ENCODE assay signal across 8 cellular contexts in the genomic region with DNA sequence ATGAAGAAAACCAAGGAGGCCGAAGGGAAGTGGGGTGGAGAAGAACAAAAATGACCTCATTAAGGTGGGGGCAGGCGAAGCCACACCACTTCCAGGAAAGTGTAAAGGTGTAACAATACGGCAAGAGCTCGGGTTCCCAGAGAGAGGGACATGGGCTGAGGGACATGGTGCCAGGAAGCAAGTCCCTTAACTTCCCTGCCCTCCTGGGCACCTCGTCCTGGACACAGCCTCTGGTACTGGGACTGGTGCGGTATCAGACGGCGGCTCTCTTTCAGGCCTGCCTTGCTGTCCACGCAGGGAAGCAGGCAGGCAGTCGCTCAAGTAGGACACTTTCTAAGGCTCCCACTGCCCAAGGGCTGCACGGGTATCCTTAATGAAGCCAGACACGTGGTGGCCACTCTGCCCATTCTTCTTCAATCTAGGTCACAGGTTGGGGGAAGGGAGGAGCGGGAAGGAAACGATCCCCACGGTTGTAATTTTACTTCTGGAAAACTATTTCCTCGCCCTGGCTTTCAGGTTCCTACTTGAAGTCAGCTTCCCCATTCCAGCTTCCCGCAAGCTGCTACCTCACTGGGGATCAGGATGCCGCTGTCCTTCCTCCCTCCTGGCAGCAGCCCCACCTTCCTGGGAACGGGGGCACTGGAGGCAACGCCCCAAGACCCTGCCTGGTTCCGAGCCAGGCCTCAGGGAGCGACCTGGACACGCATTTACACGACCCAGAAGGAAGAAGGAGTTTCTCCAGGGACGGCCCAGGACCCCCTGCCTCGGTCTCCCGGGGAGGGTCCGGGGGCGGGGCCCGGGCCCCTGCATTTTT. TPM values are rescaled to one million over a fixed set of nuclear protein-coding genes. Genes with fewer than 3 reads are reported as not detected.
DNase-seq lines count a peak whose midpoint lies in the region; ATAC-seq, FAIRE-seq and TF ChIP-seq lines count a peak whose summit lies in the region.

No MANE protein-coding gene starts in this region.

- POLR2A ChIA-PET in A549 (lab: Yijun Ruan, JAX) = no interaction called here

- no peaks in the 10 kb centered on the region for H3K9me3 ChIP-seq in A549
- H3K9me3 ChIP-seq in keratinocyte (ENCODE audit: control insufficient read depth, low read depth, low read length) = no peaks in the 10 kb centered on the region
- no peaks in the 10 kb centered on the region for H3K9me3 ChIP-seq in stomach smooth muscle (ENCODE audit: control insufficient read depth in 2 of 2, low read length in 2 of 2)

- H3K4me1 ChIP-seq in A549 (peaks cover 15% of the 10 kb centered on the region; the same call in 2 of the 3 replicates), GM23338 (ENCODE audit: insufficient read depth) (no peaks in the 10 kb centered on the region; the same call in 1 of the 2 replicates), keratinocyte (ENCODE audit: control insufficient read depth, extremely low read depth, insufficient read depth, low read length) (peaks cover 23% of the 10 kb centered on the region), stomach smooth muscle (ENCODE audit: control insufficient read depth, insufficient read depth, low read length) (peaks cover 35% of the 10 kb centered on the region)

- H3K27me3 Mint-ChIP-seq in GM23338 (ENCODE audit: insufficient read depth, low read depth, poor library complexity) = peaks cover 8% of the 10 kb centered on the region
- H3K27me3 Mint-ChIP-seq in activated naive CD8-positive, alpha-beta T cell = no peaks in the 10 kb centered on the region

- H3K4me3 ChIP-seq in A549 (peak overlapping the region; percentile 98), GM23338 (peak overlapping the region; percentile 98), keratinocyte (ENCODE audit: control insufficient read depth in 2 of 3, extremely low read depth in 1 of 3, insufficient read depth in 2 of 3, low read depth in 1 of 3, low read length in 3 of 3) (peak overlapping the region; percentile 72 to 99 (median 90)), stomach smooth muscle (ENCODE audit: low read length in 2 of 2) (peak overlapping the region; percentile 87 to 93)

- H3K27ac Mint-ChIP-seq in GM23338 = peak overlapping the region; percentile 62
- peak overlapping the region; percentile 78 for H3K27ac Mint-ChIP-seq in activated naive CD8-positive, alpha-beta T cell

- H3K27ac ChIP-seq in A549 = peak overlapping the region; percentile 98 to 99
- peak overlapping the region; percentile 74; the same call in 1 of the 2 replicates for H3K27ac ChIP-seq in GM23338 (ENCODE audit: low read depth)
- H3K27ac ChIP-seq in keratinocyte (ENCODE audit: control insufficient read depth, insufficient read depth, low read length) = peak overlapping the region; percentile 89
- peak overlapping the region; percentile 67 for H3K27ac ChIP-seq in stomach smooth muscle (ENCODE audit: low read length)

- 36% methylated on average over 21 of the region's 30 CpGs for WGBS in A549 (ENCODE audit: missing lambda C conversion rate)

- H3K9me2 ChIP-seq in GM23338 (ENCODE audit: insufficient read depth) = no peaks in the 10 kb centered on the region

- dilution Hi-C loops in keratinocyte (cut with MboI; ENCODE audit: extremely low pct_ligation_motif_present, low sequenced_read_pairs) = no loop called here

- H3K9me3 Mint-ChIP-seq in GM23338 = no peaks in the 10 kb centered on the region
- no peaks in the 10 kb centered on the region for H3K9me3 Mint-ChIP-seq in activated naive CD8-positive, alpha-beta T cell (ENCODE audit: low read depth)

- CTCF ChIA-PET in A549 (lab: Yijun Ruan, JAX) = no interaction called here

- peaks cover 11% of the 10 kb centered on the region; the same call in 1 of the 2 replicates for H3F3A ChIP-seq in GM23338 (replicated peaks; ENCODE audit: low read depth)

- H3K36me3 Mint-ChIP-seq in GM23338 (ENCODE audit: low read depth) = peaks cover 9% of the 10 kb centered on the region
- no peaks in the 10 kb centered on the region for H3K36me3 Mint-ChIP-seq in activated naive CD8-positive, alpha-beta T cell

- TF ChIP-seq CTCF in A549 (IDR thresholded peaks at IDR 0.05) = no peak
- no peak for TF ChIP-seq CTCF in GM23338 (conservative IDR thresholded peaks at IDR 0.05; ENCODE audit: low read depth in 2 of 2)
- TF ChIP-seq CTCF in keratinocyte (optimal IDR thresholded peaks at IDR 0.05 in 1 of 3, IDR thresholded peaks at IDR 0.05 in 1 of 3, conservative IDR thresholded peaks at IDR 0.05 in 1 of 3; ENCODE audit: extremely low read depth in 1 of 3, insufficient read depth in 2 of 3, low read length in 3 of 3) = no peak

- H3K4me3 Mint-ChIP-seq in GM23338 = peak overlapping the region; percentile 91
- peak overlapping the region; percentile 80 for H3K4me3 Mint-ChIP-seq in activated naive CD8-positive, alpha-beta T cell

- no peaks in the 10 kb centered on the region for H3K36me3 ChIP-seq in GM23338 (ENCODE audit: insufficient read depth)
- H3K36me3 ChIP-seq in keratinocyte (ENCODE audit: control insufficient read depth in 2 of 2, extremely low read depth in 1 of 2, insufficient read depth in 2 of 2, low read length in 2 of 2) = peaks cover 7% of the 10 kb centered on the region in 2 experiments
- H3K36me3 ChIP-seq in stomach smooth muscle (ENCODE audit: control insufficient read depth in 2 of 2, insufficient read depth in 2 of 2, low read length in 2 of 2) = peaks cover 0 to 4% of the 10 kb centered on the region in 2 donors

- no peak for TF ChIP-seq EP300 in A549 (IDR thresholded peaks at IDR 0.05)

- peak overlapping the region; percentile 94 for H3K4me2 ChIP-seq in A549
- peak overlapping the region; percentile 99 for H3K4me2 ChIP-seq in GM23338
- peak overlapping the region; percentile 98 for H3K4me2 ChIP-seq in keratinocyte (ENCODE audit: control insufficient read depth, extremely low read depth, insufficient read depth, low read depth, low read length)

- H3K9me1 ChIP-seq in keratinocyte (ENCODE audit: control insufficient read depth, extremely low read depth, insufficient read depth, low read length) = peaks cover 4% of the 10 kb centered on the region

- H3K4me1 Mint-ChIP-seq in GM23338 = peaks cover 26% of the 10 kb centered on the region
- H3K4me1 Mint-ChIP-seq in activated naive CD8-positive, alpha-beta T cell (ENCODE audit: low read depth) = peaks cover 37% of the 10 kb centered on the region

- DNase-seq in A549 (ENCODE audit: low read depth in 1 of 2, low spot score in 1 of 2) (no peak), GM23338 (ENCODE audit: low spot score) (peak; percentile 47), keratinocyte (ENCODE audit: low read depth, low spot score) (no peak)

- H3K79me2 ChIP-seq in GM23338 (replicated peaks; ENCODE audit: insufficient read depth) (peaks cover 60% of the 10 kb centered on the region), keratinocyte (ENCODE audit: control insufficient read depth, insufficient read depth, low read length) (peaks cover 58% of the 10 kb centered on the region)

- FAIRE-seq in A549 (lab: Jason Lieb, UNC) (no peak), keratinocyte (lab: Jason Lieb, UNC) (peak; percentile 9)

- peaks cover 51% of the 10 kb centered on the region for H4K20me1 ChIP-seq in GM23338 (replicated peaks; ENCODE audit: insufficient read depth)
- peaks cover 24% of the 10 kb centered on the region for H4K20me1 ChIP-seq in keratinocyte (ENCODE audit: control insufficient read depth, extremely low read depth, insufficient read depth, low read length)

- ATAC-seq in A549 (no peak), GM23338 (peak; percentile 2; the same call in 1 of the 3 replicates), GM21360 (IDR thresholded peaks at IDR 0.05; ENCODE audit: unreplicated experiment) (no peak), HG03457 (IDR thresholded peaks at IDR 0.05; ENCODE audit: unreplicated experiment) (no peak), GM18868 (IDR thresholded peaks at IDR 0.05; ENCODE audit: unreplicated experiment) (no peak)

- no peak for TF ChIP-seq RAD21 in A549 (conservative IDR thresholded peaks at IDR 0.05 in 1 of 2, IDR thresholded peaks at IDR 0.05 in 1 of 2)

- no peak overlapping the region for H2AFZ ChIP-seq in GM23338
- no peak overlapping the region for H2AFZ ChIP-seq in keratinocyte (ENCODE audit: control insufficient read depth, low read length)

- no peak for TF ChIP-seq POLR2A in A549 (IDR thresholded peaks at IDR 0.05; ENCODE audit: low read length)

- no peaks in the 10 kb centered on the region for H3K27me3 ChIP-seq in GM23338 (ENCODE audit: insufficient read depth)
- no peaks in the 10 kb centered on the region for H3K27me3 ChIP-seq in keratinocyte (ENCODE audit: control insufficient read depth, extremely low read depth, insufficient read depth, low read length)
- H3K27me3 ChIP-seq in stomach smooth muscle (ENCODE audit: control insufficient read depth in 1 of 2, insufficient read depth in 2 of 2, low read length in 2 of 2) = no peaks in the 10 kb centered on the region

- peak overlapping the region; percentile 94 for H3K9ac ChIP-seq in keratinocyte (ENCODE audit: control insufficient read depth, extremely low read depth, insufficient read depth, low read length)
- peak overlapping the region; percentile 95 to 97 for H3K9ac ChIP-seq in stomach smooth muscle (ENCODE audit: low read length in 2 of 2)

RNA-seq across cellular contexts. Expression of a gene that starts 1.2 kb away (rescaled TPM):
- polyA plus RNA-seq in A549 (2011; rRNA removed) = 44.4 and 64.8 TPM in 2 replicates
- polyA plus RNA-seq in A549 (2012; cell fraction: cytosol; rRNA removed) = 90.7 and 104 TPM in 2 replicates
- polyA plus RNA-seq in A549 (2012; cell fraction: nucleus; rRNA removed) = 176 and 178 TPM in 2 replicates
- 61.0 to 67.2 TPM (median 66.9 TPM) in 3 replicates for polyA plus RNA-seq in A549 (2017; fragmentation: RNase III; extraction: RNeasy Plus Mini Kit Qiagen cat#74134 plus additional on column Dnase treatment)
- polyA minus RNA-seq in A549 (2011; rRNA and poly(A)+ RNA removed) = 121 and 124 TPM in 2 replicates
- total RNA-seq in GM23338 (2014; rRNA removed; shearing (Covaris generic)) = 205 and 236 TPM in 2 replicates
- 101 and 117 TPM in 2 replicates for polyA plus RNA-seq in GM23338 (2016; fragmentation: Nextera tagmentation; extraction: Ambion mirVana)
- 51.1 to 108 TPM (median 56.1 TPM) in 3 replicates for polyA plus RNA-seq in keratinocyte
- 61.5 TPM for polyA plus RNA-seq in keratinocyte (2011; ENCODE audit: low read depth)
- polyA plus RNA-seq in keratinocyte (2011; cell fraction: cytosol; rRNA removed) = 89.9 and 126 TPM in 2 replicates
- 163 and 205 TPM in 2 replicates for polyA plus RNA-seq in keratinocyte (2011; cell fraction: nucleus; rRNA removed)
- 66.6 and 121 TPM in 2 replicates for polyA plus RNA-seq in keratinocyte (2012; ENCODE audit: low replicate concordance)
- 113 to 554 TPM (median 119 TPM) in 3 replicates for polyA minus RNA-seq in keratinocyte
- polyA minus RNA-seq in keratinocyte (2011; cell fraction: cytosol; rRNA and poly(A)+ RNA removed) = 91.5 TPM
- 90.5 and 127 TPM in 2 replicates for polyA minus RNA-seq in keratinocyte (2011; cell fraction: nucleus; rRNA and poly(A)+ RNA removed)

RNA-seq across cellular contexts. Expression of a gene that starts 13.5 kb away (rescaled TPM):
- polyA plus RNA-seq in A549 (2011; rRNA removed) (2.7 and 5.0 TPM in 2 replicates), A549 (2017; fragmentation: RNase III; extraction: RNeasy Plus Mini Kit Qiagen cat#74134 plus additional on column Dnase treatment) (8.3 to 10.2 TPM (median 10.1 TPM) in 3 replicates), GM23338 (2016; fragmentation: Nextera tagmentation; extraction: Ambion mirVana) (25.5 and 31.0 TPM in 2 replicates), keratinocyte (3.0 to 4.6 TPM (median 3.3 TPM) in 3 replicates)
- 8.3 and 9.4 TPM in 2 replicates for polyA plus RNA-seq in A549 (2012; cell fraction: cytosol; rRNA removed)
- polyA plus RNA-seq in A549 (2012; cell fraction: nucleus; rRNA removed) = 28.8 and 59.9 TPM in 2 replicates
- polyA minus RNA-seq in A549 (2011; rRNA and poly(A)+ RNA removed) = 12.3 and 18.9 TPM in 2 replicates
- 23.4 and 40.6 TPM in 2 replicates for total RNA-seq in GM23338 (2014; rRNA removed; shearing (Covaris generic))
- 14.9 TPM for polyA plus RNA-seq in keratinocyte (2011; ENCODE audit: low read depth)
- 2.0 and 3.4 TPM in 2 replicates for polyA plus RNA-seq in keratinocyte (2011; cell fraction: cytosol; rRNA removed)
- 7.6 and 9.5 TPM in 2 replicates for polyA plus RNA-seq in keratinocyte (2011; cell fraction: nucleus; rRNA removed)
- polyA plus RNA-seq in keratinocyte (2012; ENCODE audit: low replicate concordance) = 6.4 and 6.8 TPM in 2 replicates
- 6.0 to 24.1 TPM (median 7.4 TPM) in 3 replicates for polyA minus RNA-seq in keratinocyte
- polyA minus RNA-seq in keratinocyte (2011; cell fraction: cytosol; rRNA and poly(A)+ RNA removed) = 5.9 TPM
- polyA minus RNA-seq in keratinocyte (2011; cell fraction: nucleus; rRNA and poly(A)+ RNA removed) = 8.8 and 10.9 TPM in 2 replicates

RNA-seq across cellular contexts. Expression of a gene that starts 53.5 kb away (rescaled TPM):
- polyA plus RNA-seq in A549 (2011; rRNA removed) = 0.36 and 0.70 TPM in 2 replicates
- 0.29 and 0.32 TPM in 2 replicates for polyA plus RNA-seq in A549 (2012; cell fraction: cytosol; rRNA removed)
- polyA plus RNA-seq in A549 (2012; cell fraction: nucleus; rRNA removed) = 7.6 and 8.6 TPM in 2 replicates
- 1.0 to 1.8 TPM (median 1.0 TPM) in 3 replicates for polyA plus RNA-seq in A549 (2017; fragmentation: RNase III; extraction: RNeasy Plus Mini Kit Qiagen cat#74134 plus additional on column Dnase treatment)
- polyA minus RNA-seq in A549 (2011; rRNA and poly(A)+ RNA removed) = 0.33 and 0.44 TPM in 2 replicates
- 2.2 and 2.6 TPM in 2 replicates for total RNA-seq in GM23338 (2014; rRNA removed; shearing (Covaris generic))
- 0.57 and 0.82 TPM in 2 replicates for polyA plus RNA-seq in GM23338 (2016; fragmentation: Nextera tagmentation; extraction: Ambion mirVana)
- 6.0 to 14.9 TPM (median 6.7 TPM) in 3 replicates for polyA plus RNA-seq in keratinocyte
- 1.8 TPM for polyA plus RNA-seq in keratinocyte (2011; ENCODE audit: low read depth)
- 3.4 and 6.7 TPM in 2 replicates for polyA plus RNA-seq in keratinocyte (2011; cell fraction: cytosol; rRNA removed)
- polyA plus RNA-seq in keratinocyte (2011; cell fraction: nucleus; rRNA removed) = 23.2 and 33.2 TPM in 2 replicates
- polyA plus RNA-seq in keratinocyte (2012; ENCODE audit: low replicate concordance) = 6.3 and 7.6 TPM in 2 replicates
- 5.0 to 8.4 TPM (median 7.2 TPM) in 3 replicates for polyA minus RNA-seq in keratinocyte
- 3.5 TPM for polyA minus RNA-seq in keratinocyte (2011; cell fraction: cytosol; rRNA and poly(A)+ RNA removed)
- 1.6 and 3.3 TPM in 2 replicates for polyA minus RNA-seq in keratinocyte (2011; cell fraction: nucleus; rRNA and poly(A)+ RNA removed)

RNA-seq across cellular contexts. Expression of a gene that starts 54.1 kb away (rescaled TPM):
- polyA plus RNA-seq in A549 (2011; rRNA removed) (10.9 and 12.9 TPM in 2 replicates), A549 (2017; fragmentation: RNase III; extraction: RNeasy Plus Mini Kit Qiagen cat#74134 plus additional on column Dnase treatment) (8.4 to 9.1 TPM (median 8.7 TPM) in 3 replicates), GM23338 (2016; fragmentation: Nextera tagmentation; extraction: Ambion mirVana) (2.9 TPM in 2 replicates), keratinocyte (24.1 to 61.8 TPM (median 34.2 TPM) in 3 replicates)
- polyA plus RNA-seq in A549 (2012; cell fraction: cytosol; rRNA removed) = 10.9 and 17.2 TPM in 2 replicates
- 13.7 and 18.2 TPM in 2 replicates for polyA plus RNA-seq in A549 (2012; cell fraction: nucleus; rRNA removed)
- 19.7 and 26.2 TPM in 2 replicates for polyA minus RNA-seq in A549 (2011; rRNA and poly(A)+ RNA removed)
- 5.9 and 9.4 TPM in 2 replicates for total RNA-seq in GM23338 (2014; rRNA removed; shearing (Covaris generic))
- polyA plus RNA-seq in keratinocyte (2011; ENCODE audit: low read depth) = 8.6 TPM
- polyA plus RNA-seq in keratinocyte (2011; cell fraction: cytosol; rRNA removed) = 35.7 and 45.2 TPM in 2 replicates
- polyA plus RNA-seq in keratinocyte (2011; cell fraction: nucleus; rRNA removed) = 44.3 and 61.8 TPM in 2 replicates
- 20.9 and 52.4 TPM in 2 replicates for polyA plus RNA-seq in keratinocyte (2012; ENCODE audit: low replicate concordance)
- 57.5 to 202 TPM (median 64.4 TPM) in 3 replicates for polyA minus RNA-seq in keratinocyte
- polyA minus RNA-seq in keratinocyte (2011; cell fraction: cytosol; rRNA and poly(A)+ RNA removed) = 125 TPM
- polyA minus RNA-seq in keratinocyte (2011; cell fraction: nucleus; rRNA and poly(A)+ RNA removed) = 30.7 and 47.2 TPM in 2 replicates
